ENCODE assay signal across 9 cellular contexts in the genomic region with DNA sequence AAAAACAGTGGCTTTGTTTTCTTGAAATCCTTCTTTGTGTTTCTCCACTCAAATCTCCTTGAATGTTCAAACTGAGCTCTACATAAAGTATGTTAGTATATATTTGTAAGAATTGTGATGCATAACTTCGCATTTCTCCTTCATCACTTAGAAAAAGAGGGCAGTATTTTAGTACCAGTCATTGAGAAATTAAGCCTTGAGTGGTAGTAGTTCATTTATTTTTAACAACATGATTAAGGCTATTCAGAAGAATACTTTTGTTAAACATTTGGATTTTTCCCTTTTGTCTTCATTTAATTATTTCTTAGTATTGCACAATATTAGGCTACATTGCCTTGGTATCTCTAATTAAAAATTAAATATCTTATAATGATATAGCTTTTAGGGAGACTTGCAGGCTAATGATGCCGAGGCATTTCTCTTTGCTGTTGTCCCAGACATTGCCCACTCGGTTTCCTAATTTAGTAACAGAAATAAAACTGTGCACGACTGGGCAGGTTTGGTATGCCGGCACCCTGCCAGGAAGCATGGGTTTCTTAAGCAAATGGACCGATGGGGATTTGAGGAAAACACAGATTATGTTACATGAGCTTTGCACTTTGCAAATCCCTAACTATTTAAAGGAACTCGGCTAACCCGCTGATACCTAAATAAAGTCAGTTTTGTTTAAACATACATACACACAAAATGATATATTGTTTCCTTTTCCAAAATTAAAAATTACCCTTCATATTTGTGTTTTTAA. TPM values are rescaled to one million over a fixed set of nuclear protein-coding genes. Genes with fewer than 3 reads are reported as not detected.
A peak's percentile ranks its signal among the peaks of the same experiment; 100 is the strongest.
DNase-seq lines count a peak whose midpoint lies in the region; ATAC-seq, FAIRE-seq and TF ChIP-seq lines count a peak whose summit lies in the region.
"Had no signal": no experiment of that assay in that cellular context is flagged by ENCODE, and none has a peak within 500 bp of the region (broad histone marks: within the 10 kb centered on the region; RNA-seq: fewer than 3 reads in every experiment).

No MANE protein-coding gene starts in this region.

- TF ChIP-seq CTCF in AG09309 (IDR thresholded peaks at IDR 0.05; ENCODE audit: control insufficient read depth, insufficient read depth, low read depth, low read length, missing control alignments) (no peak), MCF 10A (IDR thresholded peaks at IDR 0.05; ENCODE audit: unreplicated experiment) (no peak), liver (IDR thresholded peaks at IDR 0.05; ENCODE audit: low read depth, low read length, missing input control) (no peak)

- WGBS in liver = 31% methylated on average over 8 of the region's 8 CpGs

- POLR2A ChIA-PET in MCF 10A (lab: Yijun Ruan, JAX) = interaction anchor here (0.7 to 3.1 kb wide), 15 partner anchors 9 to 402 kb away, joined by 3 to 24 read pairs (median 5); a partner anchor contains a TSS

- H3K9me3 ChIP-seq in liver (ENCODE audit: control insufficient read depth in 4 of 4, low read length in 3 of 4) = no peaks in the 10 kb centered on the region

- no TSS peak for BruUV-seq in MCF 10A (replicated peaks; lab: Mats Ljungman, UMichigan)

- peak overlapping the region; percentile 58 for H3K27ac Mint-ChIP-seq in MCF 10A (ENCODE audit: low read depth, unreplicated experiment)
- H3K27ac Mint-ChIP-seq: T-helper 2 cell treated with Interferon-gamma antibody and Interleukin-4, amounts not matched to agents 5 μg/mL and 100 μg/mL, for 36 hours had no signal

- peak; percentile 62 for DNase-seq in AG09309 (ENCODE audit: low read depth)
- DNase-seq in NCI-H146 treated with DMSO at 0.1 percent for 48 hours (lab: John Stamatoyannopoulos, UW; ENCODE audit: unreplicated experiment) = peak; percentile 54
- DNase-seq in MCF 10A (ENCODE audit: unreplicated experiment) = peak; percentile 91
- DNase-seq in GM19239 (ENCODE audit: insufficient read length, low spot score) = no peak
- no peak for DNase-seq in posterior vena cava (ENCODE audit: low spot score)

- H3K4me1 ChIP-seq in liver (ENCODE audit: control insufficient read depth in 4 of 4, insufficient read depth in 4 of 4, low read length in 3 of 4) = peaks cover 3 to 21% (median 17%) of the 10 kb centered on the region in 4 donors

- H3K9ac ChIP-seq in liver (ENCODE audit: low read depth in 1 of 2, low read length in 2 of 2) = no peak overlapping the region

- intact Hi-C loops in MCF 10A (cut with micrococcal nuclease) = no loop called here
- intact Hi-C loops in posterior vena cava (cut with DNase I) = no loop called here

- H3K4me3 ChIP-seq in AG09309 (ENCODE audit: control insufficient read depth, low read depth, low read length) (no peak overlapping the region), liver (ENCODE audit: low read depth in 1 of 3, low read length in 3 of 3) (no peak overlapping the region)

- no peak for FAIRE-seq in GM19239 (lab: Jason Lieb, UNC)

- H3K4me3 Mint-ChIP-seq in MCF 10A (ENCODE audit: unreplicated experiment) = no peak overlapping the region
- H3K4me3 Mint-ChIP-seq: T-helper 2 cell treated with Interferon-gamma antibody and Interleukin-4, amounts not matched to agents 5 μg/mL and 100 μg/mL, for 36 hours had no signal

- peak overlapping the region in 1 of 2 donors; percentile 36 for H3K27ac ChIP-seq in liver (ENCODE audit: low read depth in 1 of 2, low read length in 2 of 2)

- CTCF ChIA-PET in MCF 10A (lab: Yijun Ruan, JAX) = interaction anchor here (0.6 to 2.2 kb wide), 6 partner anchors 9 to 449 kb away, joined by 3 to 9 read pairs (median 4); no protein-coding TSS in a partner anchor

- H3K36me3 ChIP-seq in liver (ENCODE audit: control insufficient read depth in 4 of 4, insufficient read depth in 3 of 4, low read depth in 1 of 4, low read length in 3 of 4) = no peaks in the 10 kb centered on the region

- no peaks in the 10 kb centered on the region for H3K27me3 Mint-ChIP-seq in MCF 10A (ENCODE audit: insufficient read depth, unreplicated experiment)

- no peaks in the 10 kb centered on the region for H3K27me3 ChIP-seq in liver (ENCODE audit: control insufficient read depth in 4 of 4, insufficient read depth in 4 of 4, low read length in 3 of 4)

- TF ChIP-seq RAD21 in liver (IDR thresholded peaks at IDR 0.05) = no peak

- H3K36me3 Mint-ChIP-seq in MCF 10A (ENCODE audit: insufficient read depth, unreplicated experiment) = no peaks in the 10 kb centered on the region

- ATAC-seq in GM21360 (IDR thresholded peaks at IDR 0.05; ENCODE audit: unreplicated experiment) (no peak), GM18517 (IDR thresholded peaks at IDR 0.05; ENCODE audit: unreplicated experiment) (no peak)

- H3K4me1 Mint-ChIP-seq in MCF 10A (ENCODE audit: insufficient read depth, unreplicated experiment) = peaks cover 16% of the 10 kb centered on the region

- no peaks in the 10 kb centered on the region for H3K9me3 Mint-ChIP-seq in MCF 10A (ENCODE audit: unreplicated experiment)
- H3K9me3 Mint-ChIP-seq: T-helper 2 cell treated with Interferon-gamma antibody and Interleukin-4, amounts not matched to agents 5 μg/mL and 100 μg/mL, for 36 hours had no signal

TF ChIP-seq in liver, 16 proteins besides CTCF, POLR2A, EP300 and RAD21:
- TF ChIP-seq HNF4A (conservative IDR thresholded peaks at IDR 0.05) (peak; percentile 46 to 71), GABPA (IDR thresholded peaks at IDR 0.05 in 1 of 2, conservative IDR thresholded peaks at IDR 0.05 in 1 of 2) (no peak), RXRA (IDR thresholded peaks at IDR 0.05) (peak in 1 of 2 donors; percentile 27)

RNA-seq across cellular contexts. Expression of a gene that starts 54.7 kb away (rescaled TPM):
- 10.6 and 11.4 TPM in 2 replicates for total RNA-seq in MCF 10A (2022)
- 10 to 100 TPM; 43.7 to 46.6 TPM for total RNA-seq in liver
- polyA plus RNA-seq in liver = 10 to 100 TPM; 15.4 to 38.3 TPM
- total RNA-seq in posterior vena cava = 10 to 100 TPM; 14.6 to 19.8 TPM

RNA-seq across cellular contexts. Expression of a gene that starts 56.6 kb away (rescaled TPM):
- total RNA-seq in MCF 10A (2022) = 15.1 and 15.6 TPM in 2 replicates
- total RNA-seq in liver = 10 to 100 TPM in 1 of 2 donors, 1 to 10 TPM in 1; 9.9 to 12.3 TPM
- polyA plus RNA-seq in liver = 1 to 10 TPM; 3.7 to 4.4 TPM
- 10 to 100 TPM; 16.6 to 16.9 TPM for total RNA-seq in posterior vena cava

Comparison
In these comparisons a context has a peak if more than half of its experiments do, and no peak if none do; other contexts are left out.
1. DNase-seq: peak in AG09309 (single experiment), NCI-H146 treated with DMSO at 0.1 percent for 48 hours (single experiment) and MCF 10A (single experiment); none in GM19239 (single experiment) and posterior vena cava (single experiment).